In genomic region chr16:74773431-74774222, GRCh38 we compare ENCODE assay signal across 1 cellular context.
TF ChIP-seq lines count a peak whose summit lies in the region.

No MANE protein-coding gene starts in this region.

TF ChIP-seq in H1, 55 proteins besides CTCF, POLR2A, EP300 and RAD21:
- TF ChIP-seq SIN3A (conservative IDR thresholded peaks at IDR 0.05 in 1 of 2, IDR thresholded peaks at IDR 0.05 in 1 of 2; ENCODE audit: low read depth in 1 of 2, low read length in 2 of 2): no peak
- no peak for TF ChIP-seq ATF3 (IDR thresholded peaks at IDR 0.05; ENCODE audit: insufficient read depth, low read depth, low read length)
- no peak for TF ChIP-seq BCL11A (IDR thresholded peaks at IDR 0.05; ENCODE audit: low read depth in 2 of 2, low read length in 2 of 2)
- TF ChIP-seq RFX5 (IDR thresholded peaks at IDR 0.05; ENCODE audit: borderline replicate concordance, low read depth, low read length): no peak
